Comparison of ENCODE assay signal across 31 cellular contexts in genomic region chr16:8554881-8555280, GRCh38. TPM values are rescaled to one million over a fixed set of nuclear protein-coding genes. Genes with fewer than 3 reads are reported as not detected.
"Had no signal": no experiment of that assay in that cellular context is flagged by ENCODE, and none has a peak within 500 bp of the region (broad histone marks: within the 10 kb centered on the region; RNA-seq: fewer than 3 reads in every experiment).

No MANE protein-coding gene starts in this region.

- H3K4me3 Mint-ChIP-seq: activated CD4-positive, alpha-beta T cell treated with anti-CD3 and anti-CD28 coated beads for 36 hours; activated CD8-positive, alpha-beta memory T cell treated with anti-CD3 and anti-CD28 coated beads, Interleukin-2, amount 10 ng/mL, durations not matched to agents 7 days and 5 days; activated CD8-positive, alpha-beta T cell treated with anti-CD3 and anti-CD28 coated beads, Interleukin-2, amount 10 ng/mL, durations not matched to agents 7 days and 5 days; activated T-cell treated with anti-CD3 and anti-CD28 coated beads, Interleukin-2, amount 50 U/mL, for 72 hours; nephron progenitor cell; stimulated activated effector memory CD8-positive, alpha-beta T cell treated with anti-CD3 and anti-CD28 coated beads, Interleukin-12 subunit alpha, Interleukin-12 subunit beta, amount 100 ng/mL, for 72 hours had no signal

- H3K9me3 Mint-ChIP-seq: activated naive CD4-positive, alpha-beta T cell treated with anti-CD3 and anti-CD28 coated beads, Interleukin-2, amount 50 U/mL, for 72 hours; activated T-cell treated with anti-CD3 and anti-CD28 coated beads, Interleukin-2, amount 50 U/mL, for 72 hours; stimulated activated effector memory CD8-positive, alpha-beta T cell treated with anti-CD3 and anti-CD28 coated beads, Interleukin-12 subunit alpha, Interleukin-12 subunit beta, amount 100 ng/mL, for 72 hours had no signal

- H3K36me3 Mint-ChIP-seq: activated CD8-positive, alpha-beta memory T cell treated with anti-CD3 and anti-CD28 coated beads, Interleukin-2, amount 10 ng/mL, durations not matched to agents 7 days and 5 days; activated naive CD4-positive, alpha-beta T cell treated with anti-CD3 and anti-CD28 coated beads, Interleukin-2, amount 50 U/mL, for 72 hours; stimulated activated effector memory CD8-positive, alpha-beta T cell treated with anti-CD3 and anti-CD28 coated beads, Interleukin-12 subunit alpha, Interleukin-12 subunit beta, amount 100 ng/mL, for 72 hours had no signal

- H3K4me1 Mint-ChIP-seq: activated CD8-positive, alpha-beta memory T cell treated with anti-CD3 and anti-CD28 coated beads, Interleukin-2, amount 10 ng/mL, durations not matched to agents 7 days and 5 days; stimulated activated effector memory CD8-positive, alpha-beta T cell treated with anti-CD3 and anti-CD28 coated beads, Interleukin-12 subunit alpha, Interleukin-12 subunit beta, amount 100 ng/mL, for 72 hours had no signal

- DNase-seq: activated CD4-positive, alpha-beta T cell treated with anti-CD3 and anti-CD28 coated beads for 36 hours; activated CD4-positive, CD25-positive, alpha-beta regulatory T cell; activated CD8-positive, alpha-beta memory T cell treated with anti-CD3 and anti-CD28 coated beads, Interleukin-2, amount 10 ng/mL, durations not matched to agents 7 days and 5 days; activated CD8-positive, alpha-beta T cell treated with anti-CD3 and anti-CD28 coated beads, Interleukin-2, amount 10 ng/mL, durations not matched to agents 7 days and 5 days; activated naive CD4-positive, alpha-beta T cell; activated T-cell treated with anti-CD3 and anti-CD28 coated beads, Interleukin-2, amount 50 U/mL, for 72 hours; anterior cingulate cortex; dermis blood vessel endothelial cell; effector CD4-positive, alpha-beta T cell; foreskin keratinocyte; heart left ventricle; hypothalamus; kidney glomerular epithelial cell; left lung; mammary epithelial cell; nephron progenitor cell; ovary; retina; sigmoid colon; small intestine; stimulated activated CD4-positive, alpha-beta T cell treated with anti-CD3 and anti-CD28 coated beads, Interleukin-4, amount 100 ng/mL, for 24 hours; thyroid gland; upper lobe of left lung had no signal

- ATAC-seq: activated CD4-positive, alpha-beta T cell treated with anti-CD3 and anti-CD28 coated beads for 36 hours; activated CD8-positive, alpha-beta memory T cell treated with anti-CD3 and anti-CD28 coated beads, Interleukin-2, amount 10 ng/mL, durations not matched to agents 7 days and 5 days; activated CD8-positive, alpha-beta T cell treated with anti-CD3 and anti-CD28 coated beads, Interleukin-2, amount 10 ng/mL, durations not matched to agents 7 days and 5 days; activated naive CD4-positive, alpha-beta T cell treated with anti-CD3 and anti-CD28 coated beads, Interleukin-2, amount 50 U/mL, for 72 hours; activated T-cell treated with anti-CD3 and anti-CD28 coated beads, Interleukin-2, amount 50 U/mL, for 72 hours; foreskin keratinocyte; heart left ventricle; left lung; stimulated activated effector memory CD8-positive, alpha-beta T cell treated with anti-CD3 and anti-CD28 coated beads, Interleukin-12 subunit alpha, Interleukin-12 subunit beta, amount 100 ng/mL, for 72 hours had no signal

RNA-seq across cellular contexts. Expression of gene TMEM114, which starts 35.4 kb away (rescaled TPM):
- total RNA-seq: activated CD4-positive, alpha-beta T cell treated with anti-CD3 and anti-CD28 coated beads for 36 hours; activated CD8-positive, alpha-beta memory T cell treated with anti-CD3 and anti-CD28 coated beads, Interleukin-2, amount 10 ng/mL, durations not matched to agents 7 days and 5 days; activated CD8-positive, alpha-beta T cell treated with anti-CD3 and anti-CD28 coated beads, Interleukin-2, amount 10 ng/mL, durations not matched to agents 7 days and 5 days; activated naive CD4-positive, alpha-beta T cell treated with anti-CD3 and anti-CD28 coated beads, Interleukin-2, amount 50 U/mL, for 72 hours; activated T-cell treated with anti-CD3 and anti-CD28 coated beads, Interleukin-2, amount 50 U/mL, for 72 hours; dermis blood vessel endothelial cell; esophagus muscularis mucosa; foreskin keratinocyte; heart left ventricle; left lung; mammary epithelial cell; mucosa of gallbladder; ovary; prostate gland; sigmoid colon; stomach; thyroid gland; upper lobe of left lung; vagina had no signal
- polyA plus RNA-seq: adipose tissue, foreskin keratinocyte, heart left ventricle, mammary epithelial cell, ovary, sigmoid colon, small intestine, stomach had no signal
